8 cellular contexts compared by ENCODE assay signal in genomic region chr1:185316163-185317033, GRCh38. TPM values are rescaled to one million over a fixed set of nuclear protein-coding genes. Genes with fewer than 3 reads are reported as not detected.
A peak's percentile ranks its signal among the peaks of the same experiment; 100 is the strongest.
DNase-seq lines count a peak whose midpoint lies in the region; ATAC-seq and TF ChIP-seq lines count a peak whose summit lies in the region.

No MANE protein-coding gene starts in this region.

- WGBS in SK-N-SH (ENCODE audit: low lambda C conversion rate): 2% methylated on average over 42 of the region's 88 CpGs

- peaks cover 9% of the 10 kb centered on the region for H3K27me3 Mint-ChIP-seq in glutamatergic neuron (ENCODE audit: unreplicated experiment)
- no peaks in the 10 kb centered on the region for H3K27me3 Mint-ChIP-seq in osteocyte (ENCODE audit: unreplicated experiment)

- CTCF ChIA-PET in SK-N-SH (lab: Yijun Ruan, JAX): interaction anchor here (0.6 to 2.4 kb wide), 4 partner anchors 77 to 280 kb away, joined by 3 to 7 read pairs (median 5); no protein-coding TSS in a partner anchor

- in situ Hi-C loops in HAP-1 (cut with MboI; ENCODE audit: low sequenced_read_pairs): loop anchor here (25.0 kb wide), 2 partner anchors 346 to 1046 kb away; no protein-coding TSS in a partner anchor

- peaks cover 49 to 64% of the 10 kb centered on the region in 2 donors for H3K36me3 Mint-ChIP-seq in activated naive CD4-positive, alpha-beta T cell treated with anti-CD3 and anti-CD28 coated beads, Interleukin-2, amount 50 U/mL, for 72 hours
- H3K36me3 Mint-ChIP-seq in glutamatergic neuron (ENCODE audit: unreplicated experiment) (no peaks in the 10 kb centered on the region), osteocyte (ENCODE audit: unreplicated experiment) (peaks cover 1% of the 10 kb centered on the region)

- H3K27ac ChIP-seq in SK-N-SH (ENCODE audit: low read depth in 2 of 2, low read length in 1 of 2) (peak overlapping the region; percentile 95), thoracic aorta (peak overlapping the region; percentile 93 to 98)

- peaks cover 0 to 4% of the 10 kb centered on the region in 2 donors for H3K9me3 Mint-ChIP-seq in activated naive CD4-positive, alpha-beta T cell treated with anti-CD3 and anti-CD28 coated beads, Interleukin-2, amount 50 U/mL, for 72 hours
- peaks cover 12% of the 10 kb centered on the region for H3K9me3 Mint-ChIP-seq in glutamatergic neuron (ENCODE audit: unreplicated experiment)
- no peaks in the 10 kb centered on the region for H3K9me3 Mint-ChIP-seq in osteocyte (ENCODE audit: unreplicated experiment)

- H3K4me3 ChIP-seq in HAP-1: peak overlapping the region; percentile 85
- H3K4me3 ChIP-seq in MG63: peak overlapping the region; percentile 73
- H3K4me3 ChIP-seq in SK-N-SH (ENCODE audit: low read depth in 2 of 2, low read length in 1 of 2): peak overlapping the region; percentile 92 to 98
- peak overlapping the region; percentile 96 for H3K4me3 ChIP-seq in thoracic aorta

- peaks cover 26% of the 10 kb centered on the region for H3K4me1 ChIP-seq in HAP-1
- peaks cover 21 to 26% of the 10 kb centered on the region in 2 experiments for H3K4me1 ChIP-seq in SK-N-SH (ENCODE audit: control insufficient read depth in 1 of 2, insufficient read depth in 2 of 2, low read depth in 1 of 2, low read length in 1 of 2)
- H3K4me1 ChIP-seq in thoracic aorta (ENCODE audit: control insufficient read depth in 1 of 2, low read depth in 2 of 2): peaks cover 14 to 41% of the 10 kb centered on the region in 2 donors

- H3K79me2 ChIP-seq in SK-N-SH (ENCODE audit: insufficient read depth): peaks cover 55% of the 10 kb centered on the region

- peak overlapping the region; percentile 96 for H3K4me3 Mint-ChIP-seq in glutamatergic neuron (ENCODE audit: unreplicated experiment)
- H3K4me3 Mint-ChIP-seq in osteocyte (ENCODE audit: unreplicated experiment): peak overlapping the region; percentile 95

- H3K9me3 ChIP-seq in HAP-1 (0 out of 2 replicates have a peak, but pooled peaks cover 2% of the 10 kb centered on the region), MG63 (0 out of 2 replicates have a peak, but pooled peaks cover 1% of the 10 kb centered on the region), SK-N-SH (no peaks in the 10 kb centered on the region), thoracic aorta (no peaks in the 10 kb centered on the region)

- DNase-seq in GM03348 (ENCODE audit: low spot score) (peak; percentile 98), HAP-1 (ENCODE audit: low spot score in 2 of 2) (peak; percentile 67 to 98), MG63 (peak; percentile 98), SK-N-SH (peak; percentile 93), glutamatergic neuron (peak; percentile 97), osteocyte (ENCODE audit: extremely low spot score, unreplicated experiment) (peak; percentile 96), thoracic aorta (ENCODE audit: low spot score) (peak; percentile 86)
- peak; percentile 85 to 88 for DNase-seq in activated naive CD4-positive, alpha-beta T cell treated with anti-CD3 and anti-CD28 coated beads, Interleukin-2, amount 50 U/mL, for 72 hours (ENCODE audit: low spot score in 2 of 2)

- peak overlapping the region; percentile 99 for H3K9ac ChIP-seq in SK-N-SH

- H3K27me3 ChIP-seq in HAP-1 (ENCODE audit: low read depth) (no peaks in the 10 kb centered on the region), MG63 (no peaks in the 10 kb centered on the region), SK-N-SH (ENCODE audit: insufficient read depth) (no peaks in the 10 kb centered on the region), thoracic aorta (replicated peaks; ENCODE audit: insufficient read depth) (no peaks in the 10 kb centered on the region)

- no peak for TF ChIP-seq RAD21 in SK-N-SH (IDR thresholded peaks at IDR 0.05; ENCODE audit: low read length)

- peak overlapping the region; percentile 69; the same call in 1 of the 2 replicates for H2AFZ ChIP-seq in SK-N-SH (ENCODE audit: low read depth)

- peak overlapping the region; percentile 82 for H3K4me2 ChIP-seq in SK-N-SH

- no peaks in the 10 kb centered on the region for H3F3A ChIP-seq in SK-N-SH (replicated peaks; ENCODE audit: insufficient read depth)

- TF ChIP-seq CTCF in SK-N-SH (IDR thresholded peaks at IDR 0.05) (peak; percentile 18; the same call in 1 of the 2 replicates), glutamatergic neuron (IDR thresholded peaks at IDR 0.05; ENCODE audit: partially characterized antibody, unreplicated experiment) (no peak), osteocyte (IDR thresholded peaks at IDR 0.05) (peak; percentile 48), thoracic aorta (IDR thresholded peaks at IDR 0.05) (no peak)

- TF ChIP-seq EP300 in SK-N-SH (IDR thresholded peaks at IDR 0.05; ENCODE audit: borderline replicate concordance in 1 of 2, low read depth in 1 of 2, low read length in 1 of 2): no peak; a peak in 1 of 4 replicates

- H4K20me1 ChIP-seq in SK-N-SH (ENCODE audit: insufficient read depth): peaks cover 46% of the 10 kb centered on the region

- POLR2A ChIA-PET in SK-N-SH (lab: Yijun Ruan, JAX): interaction anchor here (0.6 to 2.4 kb wide), 6 partner anchors 15 to 280 kb away, joined by 3 to 8 read pairs (median 4); partner anchors contain the start of gene SWT1

- H3K36me3 ChIP-seq in HAP-1 (replicated peaks) (no peaks in the 10 kb centered on the region; the same call in 1 of the 2 replicates), MG63 (peaks cover 12% of the 10 kb centered on the region), SK-N-SH (replicated peaks in 1 of 2; ENCODE audit: control insufficient read depth in 1 of 2, insufficient read depth in 2 of 2, low read length in 1 of 2) (peaks cover 6 to 7% of the 10 kb centered on the region in 2 experiments), thoracic aorta (no peaks in the 10 kb centered on the region)

- no peaks in the 10 kb centered on the region for H3K9me2 ChIP-seq in SK-N-SH

- H3K4me1 Mint-ChIP-seq in glutamatergic neuron (ENCODE audit: low read depth, unreplicated experiment) (peaks cover 20% of the 10 kb centered on the region), osteocyte (ENCODE audit: unreplicated experiment) (peaks cover 57% of the 10 kb centered on the region)

- ATAC-seq in activated naive CD4-positive, alpha-beta T cell treated with anti-CD3 and anti-CD28 coated beads, Interleukin-2, amount 50 U/mL, for 72 hours: peak; percentile 60 to 69
- ATAC-seq in thoracic aorta (ENCODE audit: insufficient number of reproducible peaks, low FRiP score, low read depth): peak; percentile 68

- peak overlapping the region; percentile 94 to 98 for H3K27ac Mint-ChIP-seq in activated naive CD4-positive, alpha-beta T cell treated with anti-CD3 and anti-CD28 coated beads, Interleukin-2, amount 50 U/mL, for 72 hours
- H3K27ac Mint-ChIP-seq in glutamatergic neuron (ENCODE audit: unreplicated experiment) (peak overlapping the region; percentile 92), osteocyte (ENCODE audit: unreplicated experiment) (peak overlapping the region; percentile 97)

TF ChIP-seq in SK-N-SH, 30 proteins besides CTCF, POLR2A, EP300 and RAD21 (continues in another document):
- TF ChIP-seq, protein P1, sequence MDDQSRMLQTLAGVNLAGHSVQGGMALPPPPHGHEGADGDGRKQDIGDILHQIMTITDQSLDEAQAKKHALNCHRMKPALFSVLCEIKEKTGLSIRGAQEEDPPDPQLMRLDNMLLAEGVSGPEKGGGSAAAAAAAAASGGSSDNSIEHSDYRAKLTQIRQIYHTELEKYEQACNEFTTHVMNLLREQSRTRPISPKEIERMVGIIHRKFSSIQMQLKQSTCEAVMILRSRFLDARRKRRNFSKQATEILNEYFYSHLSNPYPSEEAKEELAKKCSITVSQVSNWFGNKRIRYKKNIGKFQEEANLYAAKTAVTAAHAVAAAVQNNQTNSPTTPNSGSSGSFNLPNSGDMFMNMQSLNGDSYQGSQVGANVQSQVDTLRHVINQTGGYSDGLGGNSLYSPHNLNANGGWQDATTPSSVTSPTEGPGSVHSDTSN (IDR thresholded peaks at IDR 0.05): peak; percentile 99
- TF ChIP-seq TCF12 (IDR thresholded peaks at IDR 0.05): no peak
- TF ChIP-seq, protein P2, sequence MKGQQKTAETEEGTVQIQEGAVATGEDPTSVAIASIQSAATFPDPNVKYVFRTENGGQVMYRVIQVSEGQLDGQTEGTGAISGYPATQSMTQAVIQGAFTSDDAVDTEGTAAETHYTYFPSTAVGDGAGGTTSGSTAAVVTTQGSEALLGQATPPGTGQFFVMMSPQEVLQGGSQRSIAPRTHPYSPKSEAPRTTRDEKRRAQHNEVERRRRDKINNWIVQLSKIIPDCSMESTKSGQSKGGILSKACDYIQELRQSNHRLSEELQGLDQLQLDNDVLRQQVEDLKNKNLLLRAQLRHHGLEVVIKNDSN (IDR thresholded peaks at IDR 0.05; ENCODE audit: borderline replicate concordance, low read depth): no peak
- no peak for TF ChIP-seq MEF2A (IDR thresholded peaks at IDR 0.05; ENCODE audit: borderline replicate concordance, low read depth)
- TF ChIP-seq GABPA (IDR thresholded peaks at IDR 0.05; ENCODE audit: low read depth): 0 out of 2 replicates have a peak, but pooled peaks have one; percentile 19
- TF ChIP-seq NRF1 (IDR thresholded peaks at IDR 0.05; ENCODE audit: low read depth, low read length): no peak
- no peak for TF ChIP-seq RXRA (IDR thresholded peaks at IDR 0.05; ENCODE audit: borderline replicate concordance, low read depth)
- TF ChIP-seq, protein P3, sequence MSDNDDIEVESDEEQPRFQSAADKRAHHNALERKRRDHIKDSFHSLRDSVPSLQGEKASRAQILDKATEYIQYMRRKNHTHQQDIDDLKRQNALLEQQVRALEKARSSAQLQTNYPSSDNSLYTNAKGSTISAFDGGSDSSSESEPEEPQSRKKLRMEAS (IDR thresholded peaks at IDR 0.05; ENCODE audit: low read depth): peak; percentile 90
- TF ChIP-seq YY1 (IDR thresholded peaks at IDR 0.05; ENCODE audit: low read depth): 0 out of 2 replicates have a peak, but pooled peaks have one; percentile 50
- no peak for TF ChIP-seq RFX5 (IDR thresholded peaks at IDR 0.05; ENCODE audit: low read length)
- TF ChIP-seq TAF1 (IDR thresholded peaks at IDR 0.05; ENCODE audit: borderline replicate concordance, low read depth, low read length): peak; percentile 60; the same call in 1 of the 2 replicates

RNA-seq across cellular contexts. Expression of gene IVNS1ABP, which starts 0.6 kb away (rescaled TPM):
- 28.5 and 32.5 TPM in 2 replicates for total RNA-seq in MG63 (2014; rRNA removed; shearing (Covaris generic); ENCODE audit: low replicate concordance)
- polyA plus RNA-seq in SK-N-SH (2012; rRNA removed): 24.5 and 31.5 TPM in 2 replicates
- 24.5 and 29.6 TPM in 2 replicates for polyA plus RNA-seq in SK-N-SH (2012; cell fraction: cytosol; rRNA removed)
- polyA plus RNA-seq in SK-N-SH (2012; cell fraction: nucleus; rRNA removed): 72.1 and 91.2 TPM in 2 replicates
- total RNA-seq in activated naive CD4-positive, alpha-beta T cell treated with anti-CD3 and anti-CD28 coated beads, Interleukin-2, amount 50 U/mL, for 72 hours: 100 to 1,000 TPM in 1 of 2 donors, 10 to 100 TPM in 1; 92.2 to 201 TPM
- 93.2 TPM for total RNA-seq in glutamatergic neuron (ENCODE audit: unreplicated experiment)
- total RNA-seq in osteocyte: 123 and 130 TPM in 2 replicates
- 10 to 100 TPM; 44.0 to 72.0 TPM for total RNA-seq in thoracic aorta

Comparison
In these comparisons a context has a peak if more than half of its experiments do, and no peak if none do; other contexts are left out.
1. Peak in every context shown above with its lines: DNase-seq, ATAC-seq, H3K4me3 ChIP-seq and H3K27ac ChIP-seq.
2. CTCF ChIP-seq: peak in SK-N-SH (single experiment) and osteocyte (single experiment); none in glutamatergic neuron (single experiment) and thoracic aorta (single experiment).